ENCODE assay signal across 22 cellular contexts in genomic region chr7:127789031-127789430, GRCh38.
"Had no signal": no experiment of that assay in that cellular context is flagged by ENCODE, and none has a peak within 500 bp of the region (broad histone marks: within the 10 kb centered on the region; RNA-seq: fewer than 3 reads in every experiment).

No MANE protein-coding gene starts in this region.

- ATAC-seq: left cardiac atrium; lower lobe of right lung; natural killer cell treated with Interleukin-12 subunit alpha and Interleukin-12 subunit beta and Interleukin-15 and Interleukin-18, amount 100 ng/mL, for 72 hours; pancreas; right cardiac atrium; stimulated activated naive CD8-positive, alpha-beta T cell treated with anti-CD3 and anti-CD28 coated beads, Interleukin-15, amount 100 ng/mL, for 72 hours; upper lobe of right lung had no signal

- H3K36me3 Mint-ChIP-seq: natural killer cell treated with Interleukin-12 subunit alpha and Interleukin-12 subunit beta and Interleukin-15 and Interleukin-18, amount 100 ng/mL, for 72 hours had no signal

- H3K27me3 Mint-ChIP-seq: natural killer cell treated with Interleukin-12 subunit alpha and Interleukin-12 subunit beta and Interleukin-15 and Interleukin-18, amount 100 ng/mL, for 72 hours; progenitor cell of endocrine pancreas; stimulated activated naive CD8-positive, alpha-beta T cell treated with anti-CD3 and anti-CD28 coated beads, Interleukin-15, amount 100 ng/mL, for 72 hours had no signal

- H3K9me3 ChIP-seq: esophagus muscularis mucosa, left ventricle myocardium inferior, lower lobe of right lung, pancreas, testis, tibial nerve, upper lobe of right lung had no signal

- H3K4me3 ChIP-seq: esophagus muscularis mucosa, left ventricle myocardium inferior, lower lobe of right lung, pancreas, testis, tibial nerve, upper lobe of right lung had no signal

- H3K4me3 Mint-ChIP-seq: immature natural killer cell; natural killer cell treated with Interleukin-12 subunit alpha and Interleukin-12 subunit beta and Interleukin-15 and Interleukin-18, amount 100 ng/mL, for 72 hours; stimulated activated naive CD8-positive, alpha-beta T cell treated with anti-CD3 and anti-CD28 coated beads, Interleukin-15, amount 100 ng/mL, for 72 hours had no signal

- H3K27me3 ChIP-seq: esophagus muscularis mucosa, pancreas, testis, tibial nerve, upper lobe of right lung had no signal

- H3K9me3 Mint-ChIP-seq: immature natural killer cell; natural killer cell treated with Interleukin-12 subunit alpha and Interleukin-12 subunit beta and Interleukin-15 and Interleukin-18, amount 100 ng/mL, for 72 hours; stimulated activated naive CD8-positive, alpha-beta T cell treated with anti-CD3 and anti-CD28 coated beads, Interleukin-15, amount 100 ng/mL, for 72 hours had no signal

- H3K27ac ChIP-seq: epithelial cell of prostate, esophagus muscularis mucosa, left ventricle myocardium inferior, lower lobe of right lung, pancreas, testis, tibial nerve, upper lobe of right lung had no signal

- H3K27ac Mint-ChIP-seq: natural killer cell treated with Interleukin-12 subunit alpha and Interleukin-12 subunit beta and Interleukin-15 and Interleukin-18, amount 100 ng/mL, for 72 hours; progenitor cell of endocrine pancreas; stimulated activated naive CD8-positive, alpha-beta T cell treated with anti-CD3 and anti-CD28 coated beads, Interleukin-15, amount 100 ng/mL, for 72 hours had no signal

- H3K36me3 ChIP-seq: esophagus muscularis mucosa, left ventricle myocardium inferior, lower lobe of right lung, pancreas, tibial nerve, upper lobe of right lung had no signal

- DNase-seq: effector memory CD4-positive, alpha-beta T cell; foreskin fibroblast; immature natural killer cell; kidney; left cardiac atrium; left ventricle myocardium inferior; lower lobe of right lung; mesenchymal stem cell; midbrain; occipital lobe; pancreas; right cardiac atrium; small intestine; stimulated activated CD4-positive, alpha-beta T cell treated with anti-CD3 and anti-CD28 coated beads, Interleukin-12 subunit alpha, Interleukin-12 subunit beta, amount 100 ng/mL, for 4 hours; stimulated activated naive CD8-positive, alpha-beta T cell treated with anti-CD3 and anti-CD28 coated beads, Interleukin-15, amount 100 ng/mL, for 72 hours; testis; upper lobe of right lung had no signal
